10 cellular contexts compared by ENCODE assay signal in the genomic region with DNA sequence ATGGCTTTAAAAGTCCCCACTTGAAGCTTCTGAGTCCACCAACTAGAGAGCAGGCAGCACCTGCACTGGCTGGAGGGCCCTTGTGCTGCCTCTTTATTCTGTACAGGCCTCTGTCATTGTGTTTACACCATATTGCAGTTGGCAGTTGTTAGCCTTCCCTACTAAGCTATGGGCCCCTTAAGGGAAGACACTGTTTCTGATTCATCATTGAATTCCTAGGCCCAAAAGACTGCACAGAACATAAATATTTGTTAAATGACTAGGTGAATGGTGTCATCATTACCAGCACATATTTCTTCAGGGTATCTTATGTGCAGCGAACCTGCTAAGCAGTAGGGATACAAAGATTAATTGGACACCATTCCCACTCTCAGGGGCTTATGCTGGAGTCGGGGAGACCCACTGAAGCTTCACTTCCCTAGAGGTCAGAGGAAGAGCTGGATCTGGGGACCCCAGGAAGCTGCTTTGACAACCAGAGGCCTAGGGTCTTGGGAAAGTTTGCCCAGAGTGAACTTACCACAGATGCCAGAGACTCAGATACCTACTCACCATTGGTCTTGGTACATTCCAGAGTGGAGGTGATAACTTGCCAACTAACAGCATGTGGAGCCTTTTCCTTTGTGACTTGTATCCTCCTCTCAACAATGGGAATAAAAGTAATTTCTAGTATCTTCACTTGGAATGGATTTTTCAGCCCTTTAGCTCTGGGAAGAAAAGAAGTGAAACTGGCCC. TPM values are rescaled to one million over a fixed set of nuclear protein-coding genes. Genes with fewer than 3 reads are reported as not detected.
DNase-seq lines count a peak whose midpoint lies in the region; ATAC-seq, FAIRE-seq and TF ChIP-seq lines count a peak whose summit lies in the region.
"Had no signal": no experiment of that assay in that cellular context is flagged by ENCODE, and none has a peak within 500 bp of the region (broad histone marks: within the 10 kb centered on the region; RNA-seq: fewer than 3 reads in every experiment).

No MANE protein-coding gene starts in this region.

- H3K4me1 Mint-ChIP-seq in activated T-helper 17 cell treated with anti-CD3 and anti-CD28 coated beads, Interleukin-2, amount 50 U/mL, for 72 hours, result no peaks in the 10 kb centered on the region

- ATAC-seq in activated T-helper 17 cell treated with anti-CD3 and anti-CD28 coated beads, Interleukin-2, amount 50 U/mL, for 72 hours (replicated peaks), result no peak

- H3K36me3 Mint-ChIP-seq in activated T-helper 17 cell treated with anti-CD3 and anti-CD28 coated beads, Interleukin-2, amount 50 U/mL, for 72 hours (ENCODE audit: low read depth), result no peaks in the 10 kb centered on the region

- CTCF ChIA-PET in RWPE1 (lab: Yijun Ruan, JAX), result interaction anchor here (0.6 to 1.3 kb wide), 4 partner anchors 10 to 886 kb away, joined by 3 read pairs; no protein-coding TSS in a partner anchor

- DNase-seq in HFF-Myc (ENCODE audit: extremely low read depth, low read depth), result peak; percentile 19
- DNase-seq in RWPE1 (ENCODE audit: low spot score), result peak; percentile 87
- peak; percentile 56 for DNase-seq in fibroblast of the conjunctiva (ENCODE audit: low read depth)
- DNase-seq in urothelium cell line (ENCODE audit: low spot score), result peak; percentile 63
- DNase-seq in stimulated activated CD4-positive, alpha-beta T cell treated with anti-CD3 and anti-CD28 coated beads, Interleukin-2, amount 100 ng/mL, for 24 hours, result no peak
- no peak for DNase-seq in epidermal melanocyte (ENCODE audit: insufficient read length, low spot score)
- DNase-seq: activated CD8-positive, alpha-beta memory T cell treated with anti-CD3 and anti-CD28 coated beads, Interleukin-2, amount 50 U/mL, for 48 hours; NCI-H1105 had no signal

- TF ChIP-seq CTCF in HFF-Myc (IDR thresholded peaks at IDR 0.05; ENCODE audit: low read depth, low read length, missing control alignments), result no peak
- no peak for TF ChIP-seq CTCF in RWPE1 (conservative IDR thresholded peaks at IDR 0.05; ENCODE audit: low read depth)

- H3K9me3 Mint-ChIP-seq in activated T-helper 17 cell treated with anti-CD3 and anti-CD28 coated beads, Interleukin-2, amount 50 U/mL, for 72 hours, result no peaks in the 10 kb centered on the region

- no peak overlapping the region for H3K4me3 Mint-ChIP-seq in activated T-helper 17 cell treated with anti-CD3 and anti-CD28 coated beads, Interleukin-2, amount 50 U/mL, for 72 hours

- H3K27me3 Mint-ChIP-seq in activated T-helper 17 cell treated with anti-CD3 and anti-CD28 coated beads, Interleukin-2, amount 50 U/mL, for 72 hours, result peaks cover 8% of the 10 kb centered on the region

- no peak for FAIRE-seq in urothelium cell line (lab: Jason Lieb, UNC)

- H3K27ac Mint-ChIP-seq in activated T-helper 17 cell treated with anti-CD3 and anti-CD28 coated beads, Interleukin-2, amount 50 U/mL, for 72 hours, result no peak overlapping the region

- no peak overlapping the region for H3K4me3 ChIP-seq in HFF-Myc (replicated peaks; ENCODE audit: low read depth, low read length)

- POLR2A ChIA-PET in RWPE1 (lab: Yijun Ruan, JAX; ENCODE audit: low non-redundant PET), result no interaction called here

- peak overlapping the region; percentile 49; the same call in 1 of the 2 replicates for H3K27ac ChIP-seq in RWPE1
- H3K27ac ChIP-seq: parathyroid adenoma had no signal

RNA-seq across cellular contexts. Expression of gene DDX52, which starts 28.7 kb away (rescaled TPM):
- 10 to 100 TPM; 24.4 to 37.8 TPM for total RNA-seq in activated T-helper 17 cell treated with anti-CD3 and anti-CD28 coated beads, Interleukin-2, amount 50 U/mL, for 72 hours

Comparison
In these comparisons a context has a peak if more than half of its experiments do, and no peak if none do; other contexts are left out.
1. DNase-seq: peak in HFF-Myc (single experiment), RWPE1 (single experiment), fibroblast of the conjunctiva (single experiment) and urothelium cell line (single experiment); none in stimulated activated CD4-positive, alpha-beta T cell treated with anti-CD3 and anti-CD28 coated beads, Interleukin-2, amount 100 ng/mL, for 24 hours (0 of 2) and epidermal melanocyte (single experiment).